Comparison of ENCODE assay signal across 23 cellular contexts in the genomic region with DNA sequence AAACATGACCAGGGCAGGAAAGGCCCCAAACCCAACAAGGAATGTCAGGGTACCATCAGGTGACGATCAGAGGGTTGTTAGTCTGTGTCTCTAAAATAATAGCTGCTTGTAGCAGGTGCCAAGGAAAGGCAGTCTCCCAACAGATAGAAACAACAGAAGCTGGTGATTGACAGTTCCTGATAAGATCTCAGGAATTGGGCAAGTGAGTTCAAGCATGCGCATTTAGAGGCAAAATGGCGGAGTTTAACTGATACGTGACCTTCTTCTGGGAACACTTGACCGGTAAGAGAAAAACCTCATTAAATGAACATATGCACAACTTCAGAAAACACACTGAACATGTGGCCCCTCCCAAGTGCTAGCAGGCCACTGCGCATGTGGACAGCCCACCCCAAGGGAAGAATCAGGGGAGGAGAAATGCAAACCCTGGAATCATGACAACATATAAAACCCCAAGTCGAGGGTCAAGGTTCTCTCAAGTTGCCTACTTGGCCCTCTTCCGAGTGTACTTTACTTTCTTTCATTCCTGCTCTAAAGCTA.
"Had no signal": no experiment of that assay in that cellular context is flagged by ENCODE, and none has a peak within 500 bp of the region (broad histone marks: within the 10 kb centered on the region; RNA-seq: fewer than 3 reads in every experiment).

No MANE protein-coding gene starts in this region.

- DNase-seq: IMR-90, Kasumi-1, MV-4-11, NCI-H1048, NCI-H1105, NCI-H1417, NCI-H1436 treated with DMSO at 0.1 percent for 48 hours, NCI-H1694, NCI-H187 treated with DMSO at 0.1 percent for 48 hours, NCI-H2029 treated with DMSO at 0.1 percent for 48 hours, NCI-H226, NCI-H446, NCI-H510A, NCI-H524 treated with DMSO at 0.1 percent for 48 hours, NCI-H69, NCI-H774, SHP77, T-helper 1 cell had no signal

- FAIRE-seq: HepG2, RCC 7860 had no signal

- ATAC-seq: HepG2, SK-N-SH treated with all-trans-retinoic acid at 6 μM for 48 hours had no signal

- H3K27ac ChIP-seq: KMS-11, RWPE1 had no signal

- H3K9ac ChIP-seq: KMS-11 had no signal

- H3K4me2 ChIP-seq: KMS-11 had no signal
